ENCODE assay signal across 1 cellular context in the genomic region with DNA sequence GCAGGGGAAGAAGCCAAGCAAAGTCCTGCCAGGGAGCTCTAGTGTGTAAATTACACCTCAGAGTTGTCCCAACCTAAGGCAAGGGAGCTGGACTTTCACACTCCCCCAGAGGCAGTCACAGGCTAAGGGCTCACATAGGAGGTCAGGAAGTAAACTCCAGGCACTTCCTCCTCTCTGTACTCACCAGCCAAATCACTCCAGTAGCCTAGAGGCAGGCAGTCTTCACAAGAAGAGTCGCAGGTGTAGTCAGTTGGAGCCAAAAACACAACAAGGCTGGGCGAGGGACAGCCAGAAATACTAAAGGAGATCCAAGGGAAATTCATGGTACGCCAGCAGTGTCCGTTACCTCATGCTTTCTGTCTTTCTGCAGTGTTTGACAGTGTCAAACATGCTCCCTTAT.
TF ChIP-seq lines count a peak whose summit lies in the region.

No MANE protein-coding gene starts in this region.

TF ChIP-seq in WTC11, 78 proteins besides CTCF, POLR2A, EP300 and RAD21 (continued from another document):
- TF ChIP-seq, protein P1, sequence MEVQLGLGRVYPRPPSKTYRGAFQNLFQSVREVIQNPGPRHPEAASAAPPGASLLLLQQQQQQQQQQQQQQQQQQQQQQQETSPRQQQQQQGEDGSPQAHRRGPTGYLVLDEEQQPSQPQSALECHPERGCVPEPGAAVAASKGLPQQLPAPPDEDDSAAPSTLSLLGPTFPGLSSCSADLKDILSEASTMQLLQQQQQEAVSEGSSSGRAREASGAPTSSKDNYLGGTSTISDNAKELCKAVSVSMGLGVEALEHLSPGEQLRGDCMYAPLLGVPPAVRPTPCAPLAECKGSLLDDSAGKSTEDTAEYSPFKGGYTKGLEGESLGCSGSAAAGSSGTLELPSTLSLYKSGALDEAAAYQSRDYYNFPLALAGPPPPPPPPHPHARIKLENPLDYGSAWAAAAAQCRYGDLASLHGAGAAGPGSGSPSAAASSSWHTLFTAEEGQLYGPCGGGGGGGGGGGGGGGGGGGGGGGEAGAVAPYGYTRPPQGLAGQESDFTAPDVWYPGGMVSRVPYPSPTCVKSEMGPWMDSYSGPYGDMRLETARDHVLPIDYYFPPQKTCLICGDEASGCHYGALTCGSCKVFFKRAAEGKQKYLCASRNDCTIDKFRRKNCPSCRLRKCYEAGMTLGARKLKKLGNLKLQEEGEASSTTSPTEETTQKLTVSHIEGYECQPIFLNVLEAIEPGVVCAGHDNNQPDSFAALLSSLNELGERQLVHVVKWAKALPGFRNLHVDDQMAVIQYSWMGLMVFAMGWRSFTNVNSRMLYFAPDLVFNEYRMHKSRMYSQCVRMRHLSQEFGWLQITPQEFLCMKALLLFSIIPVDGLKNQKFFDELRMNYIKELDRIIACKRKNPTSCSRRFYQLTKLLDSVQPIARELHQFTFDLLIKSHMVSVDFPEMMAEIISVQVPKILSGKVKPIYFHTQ (CRISPR knock-in tag; IDR thresholded peaks at IDR 0.05) = no peak
